Comparison of ENCODE assay signal across 1 cellular context in the genomic region with DNA sequence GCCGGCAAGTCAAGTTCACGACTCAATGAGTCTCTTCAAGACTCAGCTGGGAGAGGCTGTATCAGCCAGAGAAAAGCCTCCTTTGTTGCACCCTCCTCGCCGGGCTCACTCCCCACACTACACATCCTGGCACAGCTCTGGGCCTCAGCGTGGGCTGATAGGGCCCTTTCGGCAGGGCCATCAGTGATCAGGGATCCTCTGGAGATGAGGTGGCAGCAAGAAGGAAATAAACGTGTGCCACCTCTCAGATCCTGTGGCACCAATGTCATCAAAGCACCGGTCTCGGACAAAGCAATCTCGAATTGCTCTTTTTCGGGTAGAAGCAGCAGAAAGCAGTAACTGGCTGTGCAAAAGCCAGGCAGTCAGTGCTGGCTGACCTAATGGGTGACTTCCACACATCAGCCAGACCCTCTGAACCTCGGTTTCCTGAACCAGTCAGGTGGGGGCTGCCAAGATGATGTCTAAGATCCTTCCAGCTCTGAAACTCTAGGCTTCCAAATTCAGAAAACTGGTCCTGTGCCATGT.
TF ChIP-seq lines count a peak whose summit lies in the region.

No MANE protein-coding gene starts in this region.

TF ChIP-seq in neural cell, 6 proteins besides CTCF, POLR2A, EP300 and RAD21 (continued from another document):
- TF ChIP-seq, protein P1, sequence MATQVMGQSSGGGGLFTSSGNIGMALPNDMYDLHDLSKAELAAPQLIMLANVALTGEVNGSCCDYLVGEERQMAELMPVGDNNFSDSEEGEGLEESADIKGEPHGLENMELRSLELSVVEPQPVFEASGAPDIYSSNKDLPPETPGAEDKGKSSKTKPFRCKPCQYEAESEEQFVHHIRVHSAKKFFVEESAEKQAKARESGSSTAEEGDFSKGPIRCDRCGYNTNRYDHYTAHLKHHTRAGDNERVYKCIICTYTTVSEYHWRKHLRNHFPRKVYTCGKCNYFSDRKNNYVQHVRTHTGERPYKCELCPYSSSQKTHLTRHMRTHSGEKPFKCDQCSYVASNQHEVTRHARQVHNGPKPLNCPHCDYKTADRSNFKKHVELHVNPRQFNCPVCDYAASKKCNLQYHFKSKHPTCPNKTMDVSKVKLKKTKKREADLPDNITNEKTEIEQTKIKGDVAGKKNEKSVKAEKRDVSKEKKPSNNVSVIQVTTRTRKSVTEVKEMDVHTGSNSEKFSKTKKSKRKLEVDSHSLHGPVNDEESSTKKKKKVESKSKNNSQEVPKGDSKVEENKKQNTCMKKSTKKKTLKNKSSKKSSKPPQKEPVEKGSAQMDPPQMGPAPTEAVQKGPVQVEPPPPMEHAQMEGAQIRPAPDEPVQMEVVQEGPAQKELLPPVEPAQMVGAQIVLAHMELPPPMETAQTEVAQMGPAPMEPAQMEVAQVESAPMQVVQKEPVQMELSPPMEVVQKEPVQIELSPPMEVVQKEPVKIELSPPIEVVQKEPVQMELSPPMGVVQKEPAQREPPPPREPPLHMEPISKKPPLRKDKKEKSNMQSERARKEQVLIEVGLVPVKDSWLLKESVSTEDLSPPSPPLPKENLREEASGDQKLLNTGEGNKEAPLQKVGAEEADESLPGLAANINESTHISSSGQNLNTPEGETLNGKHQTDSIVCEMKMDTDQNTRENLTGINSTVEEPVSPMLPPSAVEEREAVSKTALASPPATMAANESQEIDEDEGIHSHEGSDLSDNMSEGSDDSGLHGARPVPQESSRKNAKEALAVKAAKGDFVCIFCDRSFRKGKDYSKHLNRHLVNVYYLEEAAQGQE (IDR thresholded peaks at IDR 0.05; ENCODE audit: borderline replicate concordance) = no peak
- no peak for TF ChIP-seq TAF1 (IDR thresholded peaks at IDR 0.05; ENCODE audit: low read depth)
- no peak for TF ChIP-seq MXI1 (conservative IDR thresholded peaks at IDR 0.05; ENCODE audit: poor library complexity, severe bottlenecking)
